In genomic region chr20:59030911-59031310, GRCh38 we compare ENCODE assay signal across 1 cellular context.
TF ChIP-seq lines count a peak whose summit lies in the region.

No MANE protein-coding gene starts in this region.

TF ChIP-seq in H1, 55 proteins besides CTCF, POLR2A, EP300 and RAD21:
- TF ChIP-seq SP1 (IDR thresholded peaks at IDR 0.05; ENCODE audit: low read depth, low read length) (no peak), POLR2AphosphoS5 (IDR thresholded peaks at IDR 0.05; ENCODE audit: low read depth, low read length) (no peak), EZH2 (IDR thresholded peaks at IDR 0.05; ENCODE audit: low read depth, low read length, severe bottlenecking) (no peak), CBX5 (IDR thresholded peaks at IDR 0.05; ENCODE audit: low read depth, low read length) (no peak), MAFK (IDR thresholded peaks at IDR 0.05; ENCODE audit: low read depth, low read length) (no peak), YY1 (IDR thresholded peaks at IDR 0.05; ENCODE audit: low read depth, low read length) (no peak), MAX (IDR thresholded peaks at IDR 0.05) (no peak), SIN3A (conservative IDR thresholded peaks at IDR 0.05 in 1 of 2, IDR thresholded peaks at IDR 0.05 in 1 of 2; ENCODE audit: low read depth in 1 of 2, low read length in 2 of 2) (no peak)
